In the genomic region with DNA sequence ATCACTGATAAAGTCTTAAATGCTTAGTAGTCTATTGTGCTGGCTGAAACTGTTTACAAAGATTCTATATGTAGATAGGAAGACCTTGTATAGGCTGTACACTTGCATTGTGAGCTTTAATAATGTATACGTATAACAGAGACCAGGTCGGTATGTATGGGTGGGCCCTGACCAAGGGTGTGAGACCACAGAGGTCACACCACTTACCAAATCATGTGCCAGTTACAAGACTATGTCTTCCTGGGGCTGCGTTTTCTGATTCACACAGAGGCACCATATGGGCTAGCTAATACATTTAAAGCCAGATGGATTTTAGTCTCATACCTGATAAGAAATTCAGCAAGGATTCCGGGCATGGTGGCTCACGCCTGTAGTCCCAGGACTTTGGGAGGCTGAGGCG, we compare ENCODE assay signal across 24 cellular contexts.
"Had no signal": no experiment of that assay in that cellular context is flagged by ENCODE, and none has a peak within 500 bp of the region (broad histone marks: within the 10 kb centered on the region; RNA-seq: fewer than 3 reads in every experiment).

No MANE protein-coding gene starts in this region.

- H3K36me3 Mint-ChIP-seq: mesothelial cell of epicardium had no signal

- H3K36me3 ChIP-seq: heart right ventricle, pancreas, thoracic aorta, transverse colon had no signal

- ATAC-seq: esophagus mucosa; heart right ventricle; pancreas; stimulated activated naive B cell treated with anti-CD40 and anti-IgM and Interleukin-4, amounts not matched to agents 10 μg/mL and 1 μg/mL and 100 μg/mL, for 72 hours; stimulated activated naive CD8-positive, alpha-beta T cell treated with anti-CD3 and anti-CD28 coated beads, Interleukin-15, amount 100 ng/mL, for 72 hours had no signal

- H3K27me3 Mint-ChIP-seq: stimulated activated naive B cell treated with anti-CD40 and anti-IgM and Interleukin-4, amounts not matched to agents 10 μg/mL and 1 μg/mL and 100 μg/mL, for 72 hours; stimulated activated naive CD8-positive, alpha-beta T cell treated with anti-CD3 and anti-CD28 coated beads, Interleukin-15, amount 100 ng/mL, for 72 hours had no signal

- H3K4me3 Mint-ChIP-seq: mesothelial cell of epicardium; nephron; stimulated activated naive B cell treated with anti-CD40 and anti-IgM and Interleukin-4, amounts not matched to agents 10 μg/mL and 1 μg/mL and 100 μg/mL, for 72 hours; stimulated activated naive CD8-positive, alpha-beta T cell treated with anti-CD3 and anti-CD28 coated beads, Interleukin-15, amount 100 ng/mL, for 72 hours had no signal

- FAIRE-seq: endometrium, frontal cortex, pancreas had no signal

- H3K9me3 ChIP-seq: heart right ventricle, pancreas, spleen, thoracic aorta, transverse colon had no signal

- H3K27me3 ChIP-seq: pancreas, spleen, transverse colon had no signal

- DNase-seq: central memory CD4-positive, alpha-beta T cell; dorsolateral prefrontal cortex; effector CD8-positive, alpha-beta T cell; heart right ventricle; hypothalamus; islet precursor cell; left ventricle myocardium superior; mammary epithelial cell; occipital lobe; pancreas; spleen; stimulated activated CD4-positive, alpha-beta T cell treated with anti-CD3 and anti-CD28 coated beads, Interleukin-2, amount 100 ng/mL, for 24 hours; stimulated activated CD4-positive, alpha-beta T cell treated with anti-CD3 and anti-CD28 coated beads, Interleukin-4, amount 100 ng/mL, for 4 hours; stimulated activated naive B cell treated with anti-CD40 and anti-IgM and Interleukin-4, amounts not matched to agents 10 μg/mL and 1 μg/mL and 100 μg/mL, for 72 hours; stimulated activated naive CD8-positive, alpha-beta T cell treated with anti-CD3 and anti-CD28 coated beads, Interleukin-15, amount 100 ng/mL, for 72 hours; substantia nigra; transverse colon had no signal

- H3K4me1 Mint-ChIP-seq: stimulated activated naive B cell treated with anti-CD40 and anti-IgM and Interleukin-4, amounts not matched to agents 10 μg/mL and 1 μg/mL and 100 μg/mL, for 72 hours; stimulated activated naive CD8-positive, alpha-beta T cell treated with anti-CD3 and anti-CD28 coated beads, Interleukin-15, amount 100 ng/mL, for 72 hours had no signal

- H3K9me3 Mint-ChIP-seq: mesothelial cell of epicardium; nephron; stimulated activated naive B cell treated with anti-CD40 and anti-IgM and Interleukin-4, amounts not matched to agents 10 μg/mL and 1 μg/mL and 100 μg/mL, for 72 hours; stimulated activated naive CD8-positive, alpha-beta T cell treated with anti-CD3 and anti-CD28 coated beads, Interleukin-15, amount 100 ng/mL, for 72 hours had no signal

- H3K4me3 ChIP-seq: coronary artery, dorsolateral prefrontal cortex, heart right ventricle, pancreas, spleen, thoracic aorta, transverse colon had no signal

- H3K4me1 ChIP-seq: pancreas, spleen had no signal

- H3K27ac Mint-ChIP-seq: mesothelial cell of epicardium; nephron; stimulated activated naive B cell treated with anti-CD40 and anti-IgM and Interleukin-4, amounts not matched to agents 10 μg/mL and 1 μg/mL and 100 μg/mL, for 72 hours; stimulated activated naive CD8-positive, alpha-beta T cell treated with anti-CD3 and anti-CD28 coated beads, Interleukin-15, amount 100 ng/mL, for 72 hours had no signal

- H3K27ac ChIP-seq: dorsolateral prefrontal cortex, heart right ventricle, pancreas, spleen, transverse colon had no signal
